In genomic region chr7:24896031-24896433, GRCh38 we compare ENCODE assay signal across 10 cellular contexts.
DNase-seq lines count a peak whose midpoint lies in the region; ATAC-seq and TF ChIP-seq lines count a peak whose summit lies in the region.
"Had no signal": no experiment of that assay in that cellular context is flagged by ENCODE, and none has a peak within 500 bp of the region (broad histone marks: within the 10 kb centered on the region; RNA-seq: fewer than 3 reads in every experiment).

No MANE protein-coding gene starts in this region.

- H3K4me1 Mint-ChIP-seq in T-cell (peaks cover 42 to 71% (median 56%) of the 10 kb centered on the region in 3 donors), nephron progenitor cell (peaks cover 23% of the 10 kb centered on the region), GM23338 (peaks cover 22% of the 10 kb centered on the region)

- no peaks in the 10 kb centered on the region for H3K9me3 ChIP-seq in BE2C
- H3K9me3 ChIP-seq: esophagus muscularis mucosa had no signal

- CTCF ChIA-PET in T-cell (lab: Charles Lee), result interaction anchor here (0.7 to 1.4 kb wide), 5 partner anchors 14 to 83 kb away, joined by 4 to 7 read pairs (median 4); no protein-coding TSS in a partner anchor

- H3K79me2 ChIP-seq in GM23338 (replicated peaks; ENCODE audit: insufficient read depth), result peaks cover 24% of the 10 kb centered on the region; the same call in 1 of the 2 replicates

- no peak overlapping the region for H3K4me3 ChIP-seq in BE2C (ENCODE audit: low read depth, low read length)
- H3K4me3 ChIP-seq in GM23338, result no peak overlapping the region
- H3K4me3 ChIP-seq: esophagus muscularis mucosa had no signal

- H3K27ac Mint-ChIP-seq in T-cell, result peak overlapping the region; percentile 34 to 44
- H3K27ac Mint-ChIP-seq in nephron progenitor cell, result no peak overlapping the region
- no peak overlapping the region for H3K27ac Mint-ChIP-seq in GM23338

- TF ChIP-seq CTCF in BE2C (IDR thresholded peaks at IDR 0.05; ENCODE audit: low read depth, low read length), result peak; percentile 27; the same call in 1 of the 2 replicates
- no peak for TF ChIP-seq CTCF in nephron progenitor cell (IDR thresholded peaks at IDR 0.05)
- TF ChIP-seq CTCF in GM23338 (conservative IDR thresholded peaks at IDR 0.05; ENCODE audit: low read depth in 2 of 2), result no peak

- no peaks in the 10 kb centered on the region for H3F3A ChIP-seq in GM23338 (replicated peaks; ENCODE audit: low read depth)

- no peak overlapping the region for H2AFZ ChIP-seq in GM23338
- H2AFZ ChIP-seq: parathyroid adenoma had no signal

- H3K27ac ChIP-seq in GM23338 (ENCODE audit: low read depth), result no peak overlapping the region
- H3K27ac ChIP-seq: esophagus muscularis mucosa, parathyroid adenoma had no signal

- no peaks in the 10 kb centered on the region for H3K27me3 Mint-ChIP-seq in T-cell
- no peaks in the 10 kb centered on the region for H3K27me3 Mint-ChIP-seq in nephron progenitor cell (ENCODE audit: low read depth, poor library complexity)
- peaks cover 4% of the 10 kb centered on the region for H3K27me3 Mint-ChIP-seq in GM23338 (ENCODE audit: insufficient read depth, low read depth, poor library complexity)

- H3K4me1 ChIP-seq in BE2C (peaks cover 19% of the 10 kb centered on the region), GM23338 (ENCODE audit: insufficient read depth) (peaks cover 10% of the 10 kb centered on the region)
- H3K4me1 ChIP-seq: esophagus muscularis mucosa had no signal

- H3K9me3 Mint-ChIP-seq in T-cell, result no peaks in the 10 kb centered on the region
- no peaks in the 10 kb centered on the region for H3K9me3 Mint-ChIP-seq in nephron progenitor cell
- no peaks in the 10 kb centered on the region for H3K9me3 Mint-ChIP-seq in GM23338

- ATAC-seq in GM18909 (IDR thresholded peaks at IDR 0.05; ENCODE audit: poor library complexity, unreplicated experiment) (peak; percentile 61), HG02885 (IDR thresholded peaks at IDR 0.05; ENCODE audit: poor library complexity, unreplicated experiment) (peak; percentile 77), T-cell (replicated peaks in 1 of 4) (peak in 2 of 4 experiments; percentile 48 to 55), left ventricle myocardium superior (no peak), GM23338 (no peak)

- H3K27me3 ChIP-seq in BE2C, result no peaks in the 10 kb centered on the region
- H3K27me3 ChIP-seq in GM23338 (ENCODE audit: insufficient read depth), result no peaks in the 10 kb centered on the region
- H3K27me3 ChIP-seq: esophagus muscularis mucosa had no signal

- H4K20me1 ChIP-seq in GM23338 (replicated peaks; ENCODE audit: insufficient read depth), result no peaks in the 10 kb centered on the region; the same call in 1 of the 2 replicates

- no peak for DNase-seq in BE2C
- DNase-seq in T-cell, result no peak
- no peak for DNase-seq in nephron progenitor cell
- no peak for DNase-seq in left ventricle myocardium superior
- DNase-seq in AG08396 (ENCODE audit: low spot score), result no peak
- no peak for DNase-seq in GM23338 (ENCODE audit: low spot score)

- H3K4me3 Mint-ChIP-seq in T-cell (no peak overlapping the region), nephron progenitor cell (no peak overlapping the region), GM23338 (no peak overlapping the region)

- peaks cover 11% of the 10 kb centered on the region for H3K36me3 Mint-ChIP-seq in T-cell
- no peaks in the 10 kb centered on the region for H3K36me3 Mint-ChIP-seq in nephron progenitor cell (ENCODE audit: low read depth)
- no peaks in the 10 kb centered on the region for H3K36me3 Mint-ChIP-seq in GM23338 (ENCODE audit: low read depth)

- intact Hi-C loops in left ventricle myocardium superior (cut with micrococcal nuclease), result no loop called here

- H3K9me2 ChIP-seq in GM23338 (ENCODE audit: insufficient read depth), result no peaks in the 10 kb centered on the region

- POLR2A ChIA-PET in T-cell (lab: Charles Lee), result no interaction called here

- no peaks in the 10 kb centered on the region for H3K36me3 ChIP-seq in BE2C
- H3K36me3 ChIP-seq in GM23338 (ENCODE audit: insufficient read depth), result no peaks in the 10 kb centered on the region
- H3K36me3 ChIP-seq: esophagus muscularis mucosa had no signal

- no peak overlapping the region for H3K4me2 ChIP-seq in GM23338

TF ChIP-seq in GM23338, 12 proteins besides CTCF, POLR2A, EP300 and RAD21 (continues in another document):
- TF ChIP-seq CREB1 (CRISPR knock-in tag; IDR thresholded peaks at IDR 0.05; ENCODE audit: low read depth) (no peak), POLR2AphosphoS5 (IDR thresholded peaks at IDR 0.05; ENCODE audit: low read depth) (no peak), EZH2phosphoT487 (IDR thresholded peaks at IDR 0.05; ENCODE audit: unreplicated experiment) (no peak), EZH2 (IDR thresholded peaks at IDR 0.05; ENCODE audit: low read depth, unreplicated experiment) (no peak), ZNF114 (CRISPR knock-in tag; IDR thresholded peaks at IDR 0.05) (no peak), ZNF331 (CRISPR knock-in tag; IDR thresholded peaks at IDR 0.05; ENCODE audit: low read depth) (no peak), JUNB (IDR thresholded peaks at IDR 0.05; ENCODE audit: unreplicated experiment) (no peak), NANOG (IDR thresholded peaks at IDR 0.05; ENCODE audit: borderline replicate concordance) (no peak)
- TF ChIP-seq, protein P1, sequence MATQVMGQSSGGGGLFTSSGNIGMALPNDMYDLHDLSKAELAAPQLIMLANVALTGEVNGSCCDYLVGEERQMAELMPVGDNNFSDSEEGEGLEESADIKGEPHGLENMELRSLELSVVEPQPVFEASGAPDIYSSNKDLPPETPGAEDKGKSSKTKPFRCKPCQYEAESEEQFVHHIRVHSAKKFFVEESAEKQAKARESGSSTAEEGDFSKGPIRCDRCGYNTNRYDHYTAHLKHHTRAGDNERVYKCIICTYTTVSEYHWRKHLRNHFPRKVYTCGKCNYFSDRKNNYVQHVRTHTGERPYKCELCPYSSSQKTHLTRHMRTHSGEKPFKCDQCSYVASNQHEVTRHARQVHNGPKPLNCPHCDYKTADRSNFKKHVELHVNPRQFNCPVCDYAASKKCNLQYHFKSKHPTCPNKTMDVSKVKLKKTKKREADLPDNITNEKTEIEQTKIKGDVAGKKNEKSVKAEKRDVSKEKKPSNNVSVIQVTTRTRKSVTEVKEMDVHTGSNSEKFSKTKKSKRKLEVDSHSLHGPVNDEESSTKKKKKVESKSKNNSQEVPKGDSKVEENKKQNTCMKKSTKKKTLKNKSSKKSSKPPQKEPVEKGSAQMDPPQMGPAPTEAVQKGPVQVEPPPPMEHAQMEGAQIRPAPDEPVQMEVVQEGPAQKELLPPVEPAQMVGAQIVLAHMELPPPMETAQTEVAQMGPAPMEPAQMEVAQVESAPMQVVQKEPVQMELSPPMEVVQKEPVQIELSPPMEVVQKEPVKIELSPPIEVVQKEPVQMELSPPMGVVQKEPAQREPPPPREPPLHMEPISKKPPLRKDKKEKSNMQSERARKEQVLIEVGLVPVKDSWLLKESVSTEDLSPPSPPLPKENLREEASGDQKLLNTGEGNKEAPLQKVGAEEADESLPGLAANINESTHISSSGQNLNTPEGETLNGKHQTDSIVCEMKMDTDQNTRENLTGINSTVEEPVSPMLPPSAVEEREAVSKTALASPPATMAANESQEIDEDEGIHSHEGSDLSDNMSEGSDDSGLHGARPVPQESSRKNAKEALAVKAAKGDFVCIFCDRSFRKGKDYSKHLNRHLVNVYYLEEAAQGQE (IDR thresholded peaks at IDR 0.05; ENCODE audit: unreplicated experiment), result no peak

Comparison
In these comparisons a context has a peak if more than half of its experiments do, and no peak if none do; other contexts are left out.
1. ATAC-seq: peak in GM18909 (single experiment) and HG02885 (single experiment); none in left ventricle myocardium superior (single experiment) and GM23338 (single experiment).
2. H3K27ac Mint-ChIP-seq: peak in T-cell (2 of 2); none in nephron progenitor cell (single experiment) and GM23338 (single experiment).